Comparison of ENCODE assay signal across 1 cellular context in the genomic region with DNA sequence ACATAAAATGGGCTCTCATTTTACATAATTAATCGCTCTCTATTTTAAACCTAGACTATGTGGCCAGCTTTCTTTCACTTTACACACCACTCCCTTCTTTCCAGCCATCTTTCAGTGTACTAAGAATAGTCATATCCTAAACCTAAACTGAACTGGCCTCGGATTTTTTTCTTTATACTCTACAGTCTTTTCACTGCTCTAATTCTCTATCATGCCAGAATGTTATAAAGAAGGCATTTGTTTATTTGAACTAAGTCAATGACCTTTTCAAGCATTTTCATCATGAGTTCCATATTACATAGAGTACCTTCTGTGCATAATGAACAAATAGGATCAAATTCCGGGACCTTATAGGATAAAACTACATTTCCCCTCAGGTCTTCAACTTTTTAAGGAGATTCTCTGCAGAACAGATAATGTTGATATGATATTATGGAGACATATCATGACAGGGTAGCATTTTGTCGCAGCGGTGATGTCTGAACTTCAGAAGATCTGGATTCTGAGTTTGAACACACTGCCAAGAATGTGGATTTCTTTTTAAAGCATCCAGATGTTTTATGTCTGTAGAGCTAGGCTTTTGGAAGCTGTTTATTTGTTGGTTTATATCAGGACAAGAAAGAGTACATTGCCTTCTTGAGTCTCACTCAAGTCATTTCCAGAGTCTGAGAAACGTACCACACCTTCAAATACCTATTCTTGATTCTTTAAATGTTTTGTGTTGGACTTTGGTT.
TF ChIP-seq lines count a peak whose summit lies in the region.

No MANE protein-coding gene starts in this region.

TF ChIP-seq in IMR-90, 13 proteins besides CTCF, POLR2A, EP300 and RAD21:
- TF ChIP-seq RCOR1 (IDR thresholded peaks at IDR 0.05; ENCODE audit: insufficient replicate concordance, low read length) (no peak), RFX5 (IDR thresholded peaks at IDR 0.05; ENCODE audit: low read depth, low read length) (no peak), MAZ (IDR thresholded peaks at IDR 0.05; ENCODE audit: borderline replicate concordance, low read depth, low read length) (no peak), SMC3 (IDR thresholded peaks at IDR 0.05; ENCODE audit: low read depth, low read length) (no peak), CHD1 (IDR thresholded peaks at IDR 0.05; ENCODE audit: low read depth, low read length) (no peak), BHLHE40 (IDR thresholded peaks at IDR 0.05; ENCODE audit: low read depth, low read length) (no peak), CEBPB (IDR thresholded peaks at IDR 0.05; ENCODE audit: low read depth, low read length) (no peak), NFE2L2 (IDR thresholded peaks at IDR 0.05; ENCODE audit: low read depth, low read length) (no peak), MXI1 (IDR thresholded peaks at IDR 0.05; ENCODE audit: borderline replicate concordance, low read depth, low read length) (no peak), MAFK (IDR thresholded peaks at IDR 0.05; ENCODE audit: low read depth, low read length) (no peak), FOS (IDR thresholded peaks at IDR 0.05; ENCODE audit: low read depth, low read length) (no peak)
- TF ChIP-seq, protein P1, sequence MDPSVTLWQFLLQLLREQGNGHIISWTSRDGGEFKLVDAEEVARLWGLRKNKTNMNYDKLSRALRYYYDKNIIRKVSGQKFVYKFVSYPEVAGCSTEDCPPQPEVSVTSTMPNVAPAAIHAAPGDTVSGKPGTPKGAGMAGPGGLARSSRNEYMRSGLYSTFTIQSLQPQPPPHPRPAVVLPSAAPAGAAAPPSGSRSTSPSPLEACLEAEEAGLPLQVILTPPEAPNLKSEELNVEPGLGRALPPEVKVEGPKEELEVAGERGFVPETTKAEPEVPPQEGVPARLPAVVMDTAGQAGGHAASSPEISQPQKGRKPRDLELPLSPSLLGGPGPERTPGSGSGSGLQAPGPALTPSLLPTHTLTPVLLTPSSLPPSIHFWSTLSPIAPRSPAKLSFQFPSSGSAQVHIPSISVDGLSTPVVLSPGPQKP (IDR thresholded peaks at IDR 0.05; ENCODE audit: borderline replicate concordance, low read depth, low read length) = no peak
- TF ChIP-seq, protein P2, sequence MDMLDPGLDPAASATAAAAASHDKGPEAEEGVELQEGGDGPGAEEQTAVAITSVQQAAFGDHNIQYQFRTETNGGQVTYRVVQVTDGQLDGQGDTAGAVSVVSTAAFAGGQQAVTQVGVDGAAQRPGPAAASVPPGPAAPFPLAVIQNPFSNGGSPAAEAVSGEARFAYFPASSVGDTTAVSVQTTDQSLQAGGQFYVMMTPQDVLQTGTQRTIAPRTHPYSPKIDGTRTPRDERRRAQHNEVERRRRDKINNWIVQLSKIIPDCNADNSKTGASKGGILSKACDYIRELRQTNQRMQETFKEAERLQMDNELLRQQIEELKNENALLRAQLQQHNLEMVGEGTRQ (IDR thresholded peaks at IDR 0.05; ENCODE audit: low read depth, low read length) = no peak
